Comparison of ENCODE assay signal across 1 cellular context in genomic region chr4:169975837-169976796, GRCh38.
TF ChIP-seq lines count a peak whose summit lies in the region.

No MANE protein-coding gene starts in this region.

TF ChIP-seq in HepG2, 621 proteins besides CTCF, POLR2A, EP300 and RAD21 (continues in another document):
- TF ChIP-seq ATF4 (CRISPR knock-in tag; IDR thresholded peaks at IDR 0.05) (peak in 1 of 2 experiments; percentile 41; a peak in 1 of 4 replicates), GATAD2A (CRISPR knock-in tag; IDR thresholded peaks at IDR 0.05) (peak; percentile 71), TFE3 (CRISPR knock-in tag; IDR thresholded peaks at IDR 0.05) (peak; percentile 66), SNAI1 (CRISPR knock-in tag; IDR thresholded peaks at IDR 0.05; ENCODE audit: borderline replicate concordance) (no peak), CEBPB (IDR thresholded peaks at IDR 0.05; ENCODE audit: borderline replicate concordance, low read depth, low read length) (no peak), HMG20B (CRISPR knock-in tag; conservative IDR thresholded peaks at IDR 0.05) (peak; percentile 74), HES4 (CRISPR knock-in tag; IDR thresholded peaks at IDR 0.05; ENCODE audit: borderline replicate concordance) (no peak), ZMAT3 (CRISPR knock-in tag; conservative IDR thresholded peaks at IDR 0.05) (no peak), ZNF318 (CRISPR knock-in tag; IDR thresholded peaks at IDR 0.05) (no peak), FOXA3 (CRISPR knock-in tag; IDR thresholded peaks at IDR 0.05) (0 out of 2 replicates have a peak, but pooled peaks have one; percentile 38), CERS6 (CRISPR knock-in tag; IDR thresholded peaks at IDR 0.05) (no peak), KAT2B (IDR thresholded peaks at IDR 0.05; ENCODE audit: borderline replicate concordance, low read depth, low read length) (no peak), CEBPG (CRISPR knock-in tag; IDR thresholded peaks at IDR 0.05) (peak; percentile 24), LRRFIP1 (CRISPR knock-in tag; conservative IDR thresholded peaks at IDR 0.05) (no peak), SOX13 (IDR thresholded peaks at IDR 0.05) (no peak), SOX13 (CRISPR knock-in tag; conservative IDR thresholded peaks at IDR 0.05 in 1 of 2, IDR thresholded peaks at IDR 0.05 in 1 of 2) (peak in 1 of 2 experiments; percentile 60; a peak in 1 of 4 replicates), MLXIP (CRISPR knock-in tag; IDR thresholded peaks at IDR 0.05; ENCODE audit: borderline replicate concordance) (no peak), ERF (CRISPR knock-in tag; IDR thresholded peaks at IDR 0.05) (peak; percentile 46; the same call in 1 of the 2 replicates), ISL2 (CRISPR knock-in tag; IDR thresholded peaks at IDR 0.05) (peak; percentile 65; the same call in 1 of the 2 replicates), PRMT3 (CRISPR knock-in tag; IDR thresholded peaks at IDR 0.05; ENCODE audit: borderline replicate concordance, low read depth) (no peak), FIP1L1 (IDR thresholded peaks at IDR 0.05; ENCODE audit: borderline replicate concordance, insufficient read depth, low read depth, low read length) (no peak), ZNF552 (CRISPR knock-in tag; IDR thresholded peaks at IDR 0.05; ENCODE audit: borderline replicate concordance) (no peak), ZFP90 (CRISPR knock-in tag; IDR thresholded peaks at IDR 0.05; ENCODE audit: borderline replicate concordance) (no peak), NPAS2 (CRISPR knock-in tag; IDR thresholded peaks at IDR 0.05; ENCODE audit: borderline replicate concordance) (no peak), AGO2 (optimal IDR thresholded peaks at IDR 0.05; ENCODE audit: low read depth, low read length) (no peak), MED1 (CRISPR knock-in tag; IDR thresholded peaks at IDR 0.05) (0 out of 2 replicates have a peak, but pooled peaks have one; percentile 32), NFRKB (IDR thresholded peaks at IDR 0.05) (no peak), REPIN1 (CRISPR knock-in tag; IDR thresholded peaks at IDR 0.05; ENCODE audit: borderline replicate concordance, low read depth) (no peak; the same call in 1 of the 2 replicates), KAT8 (CRISPR knock-in tag; IDR thresholded peaks at IDR 0.05) (peak; percentile 28; the same call in 1 of the 2 replicates), ZNF7 (CRISPR knock-in tag; IDR thresholded peaks at IDR 0.05) (no peak), GFI1 (CRISPR knock-in tag; IDR thresholded peaks at IDR 0.05; ENCODE audit: borderline replicate concordance) (peak; percentile 97), HDAC2 (CRISPR knock-in tag; IDR thresholded peaks at IDR 0.05) (peak; percentile 42; the same call in 1 of the 2 replicates), ATAD3A (CRISPR knock-in tag; IDR thresholded peaks at IDR 0.05) (no peak), ZC3H4 (CRISPR knock-in tag; IDR thresholded peaks at IDR 0.05; ENCODE audit: borderline replicate concordance) (no peak), ELF3 (CRISPR knock-in tag; IDR thresholded peaks at IDR 0.05) (no peak)
- TF ChIP-seq, protein P1, sequence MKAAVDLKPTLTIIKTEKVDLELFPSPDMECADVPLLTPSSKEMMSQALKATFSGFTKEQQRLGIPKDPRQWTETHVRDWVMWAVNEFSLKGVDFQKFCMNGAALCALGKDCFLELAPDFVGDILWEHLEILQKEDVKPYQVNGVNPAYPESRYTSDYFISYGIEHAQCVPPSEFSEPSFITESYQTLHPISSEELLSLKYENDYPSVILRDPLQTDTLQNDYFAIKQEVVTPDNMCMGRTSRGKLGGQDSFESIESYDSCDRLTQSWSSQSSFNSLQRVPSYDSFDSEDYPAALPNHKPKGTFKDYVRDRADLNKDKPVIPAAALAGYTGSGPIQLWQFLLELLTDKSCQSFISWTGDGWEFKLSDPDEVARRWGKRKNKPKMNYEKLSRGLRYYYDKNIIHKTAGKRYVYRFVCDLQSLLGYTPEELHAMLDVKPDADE (CRISPR knock-in tag; IDR thresholded peaks at IDR 0.05): no peak
- TF ChIP-seq, protein P2, sequence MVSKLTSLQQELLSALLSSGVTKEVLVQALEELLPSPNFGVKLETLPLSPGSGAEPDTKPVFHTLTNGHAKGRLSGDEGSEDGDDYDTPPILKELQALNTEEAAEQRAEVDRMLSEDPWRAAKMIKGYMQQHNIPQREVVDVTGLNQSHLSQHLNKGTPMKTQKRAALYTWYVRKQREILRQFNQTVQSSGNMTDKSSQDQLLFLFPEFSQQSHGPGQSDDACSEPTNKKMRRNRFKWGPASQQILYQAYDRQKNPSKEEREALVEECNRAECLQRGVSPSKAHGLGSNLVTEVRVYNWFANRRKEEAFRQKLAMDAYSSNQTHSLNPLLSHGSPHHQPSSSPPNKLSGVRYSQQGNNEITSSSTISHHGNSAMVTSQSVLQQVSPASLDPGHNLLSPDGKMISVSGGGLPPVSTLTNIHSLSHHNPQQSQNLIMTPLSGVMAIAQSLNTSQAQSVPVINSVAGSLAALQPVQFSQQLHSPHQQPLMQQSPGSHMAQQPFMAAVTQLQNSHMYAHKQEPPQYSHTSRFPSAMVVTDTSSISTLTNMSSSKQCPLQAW (CRISPR knock-in tag; IDR thresholded peaks at IDR 0.05): peak; percentile 86
- TF ChIP-seq, protein P3, sequence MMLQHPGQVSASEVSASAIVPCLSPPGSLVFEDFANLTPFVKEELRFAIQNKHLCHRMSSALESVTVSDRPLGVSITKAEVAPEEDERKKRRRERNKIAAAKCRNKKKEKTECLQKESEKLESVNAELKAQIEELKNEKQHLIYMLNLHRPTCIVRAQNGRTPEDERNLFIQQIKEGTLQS (CRISPR knock-in tag; IDR thresholded peaks at IDR 0.05): no peak
